ENCODE assay signal across 21 cellular contexts in the genomic region with DNA sequence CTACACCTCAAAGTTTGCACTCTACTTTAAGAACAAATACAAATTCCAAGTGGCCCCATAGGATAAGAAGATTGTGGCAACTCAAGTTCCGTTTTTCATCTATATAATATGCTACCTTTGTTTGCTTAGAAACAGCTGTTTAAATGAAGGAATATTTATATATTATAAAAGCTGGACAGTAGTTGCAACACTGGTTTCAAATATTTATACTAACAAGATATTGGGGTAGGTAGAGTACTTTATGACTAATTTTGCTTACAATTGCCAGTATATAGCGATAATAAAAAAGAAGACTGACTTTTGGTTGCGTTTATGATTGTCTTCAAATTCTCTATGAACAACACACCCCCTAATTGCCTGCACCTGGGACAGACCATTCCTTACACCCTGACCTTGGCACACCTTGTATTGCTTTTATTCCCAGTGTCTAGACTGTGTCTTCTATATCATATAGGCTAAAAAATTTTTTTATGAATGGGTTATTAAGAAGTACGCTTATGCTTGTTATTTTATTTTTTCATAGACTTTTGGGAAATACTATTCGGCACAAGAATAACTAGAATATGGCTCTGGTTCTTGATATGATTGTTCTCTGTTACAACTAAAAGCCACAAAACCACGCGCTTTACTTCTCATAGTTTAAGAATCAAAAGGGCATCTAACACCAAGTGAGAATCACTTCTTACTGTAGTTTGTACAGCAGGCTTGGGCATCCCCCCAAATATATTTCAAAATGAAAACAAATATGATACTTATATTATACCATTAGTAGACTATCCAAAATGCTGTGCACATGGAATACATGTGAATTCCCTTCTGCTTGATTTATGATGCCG.
DNase-seq lines count a peak whose midpoint lies in the region; ATAC-seq and TF ChIP-seq lines count a peak whose summit lies in the region.
"Had no signal": no experiment of that assay in that cellular context is flagged by ENCODE, and none has a peak within 500 bp of the region (broad histone marks: within the 10 kb centered on the region; RNA-seq: fewer than 3 reads in every experiment).

No MANE protein-coding gene starts in this region.

- H3K4me3 ChIP-seq in LNCaP clone FGC (ENCODE audit: low read depth, low read length), result no peak overlapping the region
- H3K4me3 ChIP-seq: SJSA1 had no signal

- no peak overlapping the region for H3K4me3 Mint-ChIP-seq in activated T-helper 1 cell treated with anti-CD3 and anti-CD28 coated beads, Interleukin-12 subunit alpha, Interleukin-12 subunit beta, Interleukin-2, Interleukin-4 antibody, amounts not matched to agents 30 ng/mL and 10 ng/mL and 1 ng/mL, durations not matched to agents 14 hours and 24 hours and 36 hours
- H3K4me3 Mint-ChIP-seq: B cell; CD8-positive, alpha-beta T cell; IgD-negative memory B cell had no signal

- peak; percentile 63 for ATAC-seq in left colon
- ATAC-seq in HG02623 (IDR thresholded peaks at IDR 0.05; ENCODE audit: unreplicated experiment), result no peak
- ATAC-seq: CD8-positive, alpha-beta T cell had no signal

- no peaks in the 10 kb centered on the region for H3K36me3 Mint-ChIP-seq in activated T-helper 1 cell treated with anti-CD3 and anti-CD28 coated beads, Interleukin-12 subunit alpha, Interleukin-12 subunit beta, Interleukin-2, Interleukin-4 antibody, amounts not matched to agents 30 ng/mL and 10 ng/mL and 1 ng/mL, durations not matched to agents 14 hours and 24 hours and 36 hours (ENCODE audit: low read depth)
- H3K36me3 Mint-ChIP-seq: CD8-positive, alpha-beta T cell; IgD-negative memory B cell had no signal

- no peak overlapping the region for H3K27ac Mint-ChIP-seq in activated T-helper 1 cell treated with anti-CD3 and anti-CD28 coated beads, Interleukin-12 subunit alpha, Interleukin-12 subunit beta, Interleukin-2, Interleukin-4 antibody, amounts not matched to agents 30 ng/mL and 10 ng/mL and 1 ng/mL, durations not matched to agents 14 hours and 24 hours and 36 hours
- H3K27ac Mint-ChIP-seq: B cell; CD8-positive, alpha-beta T cell; IgD-negative memory B cell had no signal

- in situ Hi-C loops in G401 (cut with HindIII; ENCODE audit: low sequenced_read_pairs), result no loop called here

- peaks cover 2% of the 10 kb centered on the region for H3K27me3 Mint-ChIP-seq in activated T-helper 1 cell treated with anti-CD3 and anti-CD28 coated beads, Interleukin-12 subunit alpha, Interleukin-12 subunit beta, Interleukin-2, Interleukin-4 antibody, amounts not matched to agents 30 ng/mL and 10 ng/mL and 1 ng/mL, durations not matched to agents 14 hours and 24 hours and 36 hours (ENCODE audit: insufficient read depth)

- peaks cover 5% of the 10 kb centered on the region for H3K4me1 Mint-ChIP-seq in activated T-helper 1 cell treated with anti-CD3 and anti-CD28 coated beads, Interleukin-12 subunit alpha, Interleukin-12 subunit beta, Interleukin-2, Interleukin-4 antibody, amounts not matched to agents 30 ng/mL and 10 ng/mL and 1 ng/mL, durations not matched to agents 14 hours and 24 hours and 36 hours (ENCODE audit: low read depth)
- H3K4me1 Mint-ChIP-seq: IgD-negative memory B cell had no signal

- H3K9me3 Mint-ChIP-seq in activated T-helper 1 cell treated with anti-CD3 and anti-CD28 coated beads, Interleukin-12 subunit alpha, Interleukin-12 subunit beta, Interleukin-2, Interleukin-4 antibody, amounts not matched to agents 30 ng/mL and 10 ng/mL and 1 ng/mL, durations not matched to agents 14 hours and 24 hours and 36 hours, result peaks cover 3% of the 10 kb centered on the region
- H3K9me3 Mint-ChIP-seq: CD8-positive, alpha-beta T cell had no signal

- intact Hi-C loops in left colon (cut with DNase I, micrococcal nuclease), result no loop called here
- intact Hi-C loops in activated T-helper 1 cell treated with anti-CD3 and anti-CD28 coated beads, Interleukin-12 subunit alpha, Interleukin-12 subunit beta, Interleukin-2, Interleukin-4 antibody, amounts not matched to agents 30 ng/mL and 10 ng/mL and 1 ng/mL, durations not matched to agents 14 hours and 24 hours and 36 hours (cut with micrococcal nuclease), result no loop called here

- no peak for TF ChIP-seq CTCF in LNCaP clone FGC (IDR thresholded peaks at IDR 0.05; ENCODE audit: control insufficient read depth, extremely low read depth, insufficient read depth)

- DNase-seq in DMS53 treated with DMSO at 0.1 percent for 48 hours (lab: John Stamatoyannopoulos, UW; ENCODE audit: unreplicated experiment) (peak; percentile 35), LNCaP clone FGC (ENCODE audit: low read depth) (peak; percentile 75), NCI-H748 treated with DMSO at 0.1 percent for 48 hours (lab: John Stamatoyannopoulos, UW) (peak; percentile 13), left colon (no peak), G401 (ENCODE audit: low spot score) (no peak)
- no peak for DNase-seq in activated CD4-positive, alpha-beta T cell treated with anti-CD3 and anti-CD28 coated beads for 48 hours
- DNase-seq in activated T-helper 1 cell treated with anti-CD3 and anti-CD28 coated beads, Interleukin-12 subunit alpha, Interleukin-12 subunit beta, Interleukin-2, Interleukin-4 antibody, amounts not matched to agents 30 ng/mL and 10 ng/mL and 1 ng/mL, durations not matched to agents 14 hours and 24 hours and 36 hours (ENCODE audit: low spot score), result no peak
- DNase-seq: Caco-2; CD8-positive, alpha-beta T cell; HCEC 1CT; NCI-H1092; NCI-H1417 treated with DMSO at 0.1 percent for 48 hours; NCI-H187 treated with DMSO at 0.1 percent for 48 hours; NCI-H2107; NCI-H524; Right ventricle myocardium superior; RPMI8226 had no signal

Comparison
In these comparisons a context has a peak if more than half of its experiments do, and no peak if none do; other contexts are left out.
1. DNase-seq: peak in DMS53 treated with DMSO at 0.1 percent for 48 hours (single experiment), LNCaP clone FGC (single experiment) and NCI-H748 treated with DMSO at 0.1 percent for 48 hours (single experiment); none in left colon (0 of 2), activated CD4-positive, alpha-beta T cell treated with anti-CD3 and anti-CD28 coated beads for 48 hours (single experiment), activated T-helper 1 cell treated with anti-CD3 and anti-CD28 coated beads, Interleukin-12 subunit alpha, Interleukin-12 subunit beta, Interleukin-2, Interleukin-4 antibody, amounts not matched to agents 30 ng/mL and 10 ng/mL and 1 ng/mL, durations not matched to agents 14 hours and 24 hours and 36 hours (single experiment) and G401 (single experiment).